In the genomic region with DNA sequence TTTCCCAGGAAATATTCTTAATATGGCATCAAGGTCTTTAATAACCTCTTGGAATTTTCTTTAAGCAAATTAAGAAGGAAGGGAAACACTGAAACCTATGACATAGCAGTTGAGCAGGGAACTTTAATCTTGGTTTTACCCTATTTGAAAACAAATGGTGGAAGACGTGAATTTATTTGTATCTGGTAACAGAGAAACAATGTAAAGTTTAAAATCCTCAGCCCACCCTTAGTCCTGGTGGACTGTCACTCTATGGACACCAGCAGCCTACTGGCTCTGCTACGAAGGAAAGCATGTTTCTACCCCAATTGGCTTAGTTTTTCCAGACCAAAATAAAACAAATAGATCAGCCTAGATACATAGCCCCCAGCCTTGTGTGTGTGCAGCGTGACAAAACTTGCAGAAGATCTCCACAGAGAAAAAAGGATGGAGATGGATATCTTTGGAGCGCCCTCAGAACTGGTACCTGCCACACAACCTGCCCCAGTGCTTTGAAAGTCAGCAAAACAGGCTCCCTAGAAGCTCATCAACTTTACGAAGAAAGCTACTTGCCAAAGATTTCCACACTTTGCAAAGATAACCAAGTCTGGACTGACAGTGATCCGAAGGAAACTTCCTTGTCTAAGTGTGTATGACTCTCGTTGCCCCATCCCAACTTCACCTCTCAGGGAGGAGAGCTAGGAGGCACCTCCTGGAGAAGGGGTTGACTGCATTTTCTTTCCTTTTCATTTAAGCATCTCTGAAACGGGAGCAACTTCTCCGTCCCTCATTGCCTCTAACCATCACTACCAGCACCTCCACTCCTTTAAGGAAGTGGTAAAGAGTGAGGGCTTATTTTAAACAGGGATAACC, we compare ENCODE assay signal across 2 cellular contexts.
TF ChIP-seq lines count a peak whose summit lies in the region.

No MANE protein-coding gene starts in this region.

TF ChIP-seq in SK-N-SH, 30 proteins besides CTCF, POLR2A, EP300 and RAD21 (continued from another document):
- TF ChIP-seq, protein P1, sequence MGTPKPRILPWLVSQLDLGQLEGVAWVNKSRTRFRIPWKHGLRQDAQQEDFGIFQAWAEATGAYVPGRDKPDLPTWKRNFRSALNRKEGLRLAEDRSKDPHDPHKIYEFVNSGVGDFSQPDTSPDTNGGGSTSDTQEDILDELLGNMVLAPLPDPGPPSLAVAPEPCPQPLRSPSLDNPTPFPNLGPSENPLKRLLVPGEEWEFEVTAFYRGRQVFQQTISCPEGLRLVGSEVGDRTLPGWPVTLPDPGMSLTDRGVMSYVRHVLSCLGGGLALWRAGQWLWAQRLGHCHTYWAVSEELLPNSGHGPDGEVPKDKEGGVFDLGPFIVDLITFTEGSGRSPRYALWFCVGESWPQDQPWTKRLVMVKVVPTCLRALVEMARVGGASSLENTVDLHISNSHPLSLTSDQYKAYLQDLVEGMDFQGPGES (IDR thresholded peaks at IDR 0.05; ENCODE audit: low read depth, low read length), result no peak
- no peak for TF ChIP-seq TEAD4 (IDR thresholded peaks at IDR 0.05; ENCODE audit: borderline replicate concordance, insufficient read depth)
- TF ChIP-seq RFX5 (IDR thresholded peaks at IDR 0.05; ENCODE audit: low read length), result no peak
- no peak for TF ChIP-seq MEF2A (IDR thresholded peaks at IDR 0.05; ENCODE audit: borderline replicate concordance, low read depth)

TF ChIP-seq in SK-N-SH treated with all-trans-retinoic acid at 6 μM for 48 hours, 23 proteins besides CTCF, POLR2A, EP300 and RAD21 (continued from another document):
- TF ChIP-seq TSHZ2 (CRISPR knock-in tag; IDR thresholded peaks at IDR 0.05) (no peak), BACH2 (CRISPR knock-in tag; IDR thresholded peaks at IDR 0.05; ENCODE audit: borderline replicate concordance) (no peak)
